29 cellular contexts compared by ENCODE assay signal in genomic region chr18:48190994-48191393, GRCh38.
"Had no signal": no experiment of that assay in that cellular context is flagged by ENCODE, and none has a peak within 500 bp of the region (broad histone marks: within the 10 kb centered on the region; RNA-seq: fewer than 3 reads in every experiment).

No MANE protein-coding gene starts in this region.

- H3K4me1 ChIP-seq: left lung, transverse colon had no signal

- ATAC-seq: left colon; left lung; lower lobe of right lung; mucosa of descending colon; naive thymus-derived CD8-positive, alpha-beta T cell; sciatic nerve; stimulated activated naive B cell treated with anti-CD40 and anti-IgM and Interleukin-4, amounts not matched to agents 10 μg/mL and 1 μg/mL and 100 μg/mL, for 72 hours; stimulated activated naive CD8-positive, alpha-beta T cell treated with anti-CD3 and anti-CD28 coated beads, Interleukin-15, Interleukin-2, amounts not matched to agents 100 U/mL and 50 U/mL, for 24 hours had no signal

- H3K27me3 ChIP-seq: left lung, neural progenitor cell, ovary, right atrium auricular region, stomach, testis, thyroid gland, transverse colon, upper lobe of left lung, vagina had no signal

- H3K4me1 Mint-ChIP-seq: immature natural killer cell; naive thymus-derived CD8-positive, alpha-beta T cell; stimulated activated naive B cell treated with anti-CD40 and anti-IgM and Interleukin-4, amounts not matched to agents 10 μg/mL and 1 μg/mL and 100 μg/mL, for 72 hours had no signal

- H3K27ac Mint-ChIP-seq: immature natural killer cell; naive thymus-derived CD8-positive, alpha-beta T cell; nephron progenitor cell; neural progenitor cell; progenitor cell of endocrine pancreas; stimulated activated naive B cell treated with anti-CD40 and anti-IgM and Interleukin-4, amounts not matched to agents 10 μg/mL and 1 μg/mL and 100 μg/mL, for 72 hours had no signal

- H3K36me3 Mint-ChIP-seq: immature natural killer cell; naive thymus-derived CD8-positive, alpha-beta T cell; neural progenitor cell; stimulated activated naive B cell treated with anti-CD40 and anti-IgM and Interleukin-4, amounts not matched to agents 10 μg/mL and 1 μg/mL and 100 μg/mL, for 72 hours had no signal

- H3K9me3 Mint-ChIP-seq: immature natural killer cell had no signal

- H3K9me3 ChIP-seq: left lung, lower lobe of right lung, mucosa of descending colon, ovary, right atrium auricular region, stomach, testis, thyroid gland, transverse colon, upper lobe of left lung, vagina had no signal

- H3K36me3 ChIP-seq: left lung, lower lobe of right lung, neural progenitor cell, ovary, right atrium auricular region, stomach, thyroid gland, transverse colon, upper lobe of left lung, vagina had no signal

- H3K4me3 Mint-ChIP-seq: immature natural killer cell; naive thymus-derived CD8-positive, alpha-beta T cell; nephron progenitor cell; neural progenitor cell; stimulated activated naive B cell treated with anti-CD40 and anti-IgM and Interleukin-4, amounts not matched to agents 10 μg/mL and 1 μg/mL and 100 μg/mL, for 72 hours had no signal

- H2AFZ ChIP-seq: neural progenitor cell had no signal

- H3K27ac ChIP-seq: left lung, lower lobe of right lung, neural progenitor cell, ovary, right atrium auricular region, skin epidermis, stomach, transverse colon, upper lobe of left lung, vagina had no signal

- H3K4me2 ChIP-seq: neural progenitor cell had no signal

- H3K9ac ChIP-seq: neural progenitor cell had no signal

- DNase-seq: hypothalamus; immature natural killer cell; kidney; left colon; left lung; lower lobe of right lung; mammary epithelial cell; midbrain; mucosa of descending colon; naive thymus-derived CD8-positive, alpha-beta T cell; nephron progenitor cell; ovary; stimulated activated CD4-positive, alpha-beta T cell treated with anti-CD3 and anti-CD28 coated beads, Interleukin-12 subunit alpha, Interleukin-12 subunit beta, amount 100 ng/mL, for 4 hours; stimulated activated CD4-positive, alpha-beta T cell treated with anti-CD3 and anti-CD28 coated beads, Interleukin-15, amount 100 ng/mL, for 24 hours; stimulated activated CD4-positive, alpha-beta T cell treated with anti-CD3 and anti-CD28 coated beads, Interleukin-2, amount 100 ng/mL, for 24 hours; stimulated activated CD4-positive, alpha-beta T cell treated with anti-CD3 and anti-CD28 coated beads, Interleukin-4, amount 100 ng/mL, for 1 hour; stimulated activated naive B cell treated with anti-CD40 and anti-IgM and Interleukin-4, amounts not matched to agents 10 μg/mL and 1 μg/mL and 100 μg/mL, for 72 hours; stimulated activated naive CD8-positive, alpha-beta T cell treated with anti-CD3 and anti-CD28 coated beads, Interleukin-15, Interleukin-2, amounts not matched to agents 100 U/mL and 50 U/mL, for 24 hours; stomach; testis; transverse colon; upper lobe of left lung had no signal

- H3K4me3 ChIP-seq: left lung, lower lobe of right lung, mucosa of descending colon, neural progenitor cell, ovary, right atrium auricular region, skin epidermis, stomach, testis, thyroid gland, transverse colon, upper lobe of left lung, vagina had no signal
